12 cellular contexts compared by ENCODE assay signal in genomic region chr1:151273924-151274466, GRCh38.
"Had no signal": no experiment of that assay in that cellular context is flagged by ENCODE, and none has a peak within 500 bp of the region (broad histone marks: within the 10 kb centered on the region; RNA-seq: fewer than 3 reads in every experiment).

No MANE protein-coding gene starts in this region.

- H3K27ac ChIP-seq: esophagus muscularis mucosa, left lung, skin epidermis, tibial nerve had no signal

- H3K27me3 ChIP-seq: esophagus muscularis mucosa, left lung, tibial nerve had no signal

- H3K9me3 Mint-ChIP-seq: activated B cell treated with CpG ODN at 0.5 μM for 24 hours; activated CD4-positive, alpha-beta T cell treated with anti-CD3 and anti-CD28 coated beads, Interleukin-2, amount 10 ng/mL, durations not matched to agents 7 days and 5 days had no signal

- ATAC-seq: left lung had no signal

- H3K4me3 ChIP-seq: esophagus muscularis mucosa, left lung, skin epidermis, tibial nerve had no signal

- H3K27ac Mint-ChIP-seq: activated B cell treated with CpG ODN at 0.5 μM for 24 hours; activated CD4-positive, alpha-beta T cell treated with anti-CD3 and anti-CD28 coated beads, Interleukin-2, amount 10 ng/mL, durations not matched to agents 7 days and 5 days; activated naive CD8-positive, alpha-beta T cell had no signal

- H3K4me3 Mint-ChIP-seq: activated B cell treated with CpG ODN at 0.5 μM for 24 hours; activated CD4-positive, alpha-beta T cell treated with anti-CD3 and anti-CD28 coated beads, Interleukin-2, amount 10 ng/mL, durations not matched to agents 7 days and 5 days; activated naive CD8-positive, alpha-beta T cell had no signal

- DNase-seq: activated B cell treated with CpG ODN at 0.5 μM for 24 hours; activated CD4-positive, alpha-beta T cell treated with anti-CD3 and anti-CD28 coated beads, Interleukin-2, amount 10 ng/mL, durations not matched to agents 7 days and 5 days; activated effector memory CD4-positive, alpha-beta T cell treated with Interleukin-2 at 50 U/mL for 16 hours; anterior cingulate cortex; head of caudate nucleus; left lung; stimulated activated CD4-positive, alpha-beta T cell treated with anti-CD3 and anti-CD28 coated beads, Interleukin-4, amount 100 ng/mL, for 4 hours; T-helper 1 cell had no signal

- H3K27me3 Mint-ChIP-seq: activated B cell treated with CpG ODN at 0.5 μM for 24 hours; activated CD4-positive, alpha-beta T cell treated with anti-CD3 and anti-CD28 coated beads, Interleukin-2, amount 10 ng/mL, durations not matched to agents 7 days and 5 days; activated naive CD8-positive, alpha-beta T cell had no signal

- H3K9me3 ChIP-seq: esophagus muscularis mucosa, left lung, tibial nerve had no signal

- H3K4me1 ChIP-seq: esophagus muscularis mucosa, tibial nerve had no signal
